16 cellular contexts compared by ENCODE assay signal in the genomic region with DNA sequence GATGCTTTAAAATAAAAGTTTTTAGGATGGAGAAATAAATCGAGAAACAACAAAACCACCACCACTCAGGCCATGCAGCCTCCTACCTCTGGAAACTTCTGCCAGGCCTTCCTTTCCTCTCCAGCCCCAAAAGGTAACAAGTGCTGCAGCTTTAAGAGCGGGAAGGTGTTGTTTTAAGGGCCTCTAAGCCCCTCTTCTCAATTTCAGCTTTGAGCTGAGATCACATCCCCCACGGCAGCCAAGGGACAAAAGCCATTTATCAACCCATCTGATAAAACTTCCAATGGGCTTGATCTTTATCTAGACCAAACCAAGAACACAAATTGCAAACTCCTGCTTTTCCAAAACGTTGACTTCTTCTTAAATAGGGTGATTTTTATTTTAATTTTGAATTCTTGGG. TPM values are rescaled to one million over a fixed set of nuclear protein-coding genes. Genes with fewer than 3 reads are reported as not detected.
DNase-seq lines count a peak whose midpoint lies in the region; ATAC-seq and TF ChIP-seq lines count a peak whose summit lies in the region.
"Had no signal": no experiment of that assay in that cellular context is flagged by ENCODE, and none has a peak within 500 bp of the region (broad histone marks: within the 10 kb centered on the region; RNA-seq: fewer than 3 reads in every experiment).

No MANE protein-coding gene starts in this region.

- CTCF ChIA-PET in CD8-positive, alpha-beta memory T cell (lab: Charles Lee), result interaction anchor here (1.2 kb wide), 1 partner anchor 41 kb away, joined by 3 read pairs; no protein-coding TSS in a partner anchor

- TF ChIP-seq CTCF in dorsolateral prefrontal cortex (IDR thresholded peaks at IDR 0.05 in 54 of 56, conservative IDR thresholded peaks at IDR 0.05 in 2 of 56; ENCODE audit: low read depth in 1 of 56, partially characterized antibody in 56 of 56), result no peak
- no peak for TF ChIP-seq CTCF in mucosa of descending colon (IDR thresholded peaks at IDR 0.05)

- H3K9me3 ChIP-seq in HUES64 (ENCODE audit: insufficient read depth, low read depth, low read length) (no peaks in the 10 kb centered on the region), mucosa of rectum (ENCODE audit: control insufficient read depth in 2 of 2, low read length in 2 of 2) (no peaks in the 10 kb centered on the region), subcutaneous abdominal adipose tissue (ENCODE audit: control insufficient read depth in 5 of 5, low read length in 5 of 5) (no peaks in the 10 kb centered on the region), mucosa of descending colon (no peaks in the 10 kb centered on the region)
- no peaks in the 10 kb centered on the region for H3K9me3 ChIP-seq in CD8-positive, alpha-beta memory T cell (ENCODE audit: low read length)

- POLR2A ChIA-PET in CD8-positive, alpha-beta memory T cell (lab: Charles Lee), result no interaction called here

- WGBS in HUES64, result 16% methylated on average over 3 of the region's 4 CpGs

- H3K4me3 Mint-ChIP-seq in CD8-positive, alpha-beta memory T cell, result no peak overlapping the region
- H3K4me3 Mint-ChIP-seq: activated naive CD8-positive, alpha-beta T cell treated with anti-CD3 and anti-CD28 coated beads, Interleukin-2, amount 50 U/mL, for 24 hours had no signal

- peaks cover 15 to 24% (median 23%) of the 10 kb centered on the region in 3 donors for H3K4me1 Mint-ChIP-seq in CD8-positive, alpha-beta memory T cell

- H3K36me3 Mint-ChIP-seq in CD8-positive, alpha-beta memory T cell, result no peaks in the 10 kb centered on the region
- H3K36me3 Mint-ChIP-seq: CD4-positive, alpha-beta memory T cell had no signal

- H3K4me1 ChIP-seq in HUES64 (ENCODE audit: insufficient read depth, low read length), result peaks cover 34% of the 10 kb centered on the region
- peaks cover 2% of the 10 kb centered on the region in 2 donors for H3K4me1 ChIP-seq in mucosa of rectum (ENCODE audit: control insufficient read depth in 2 of 2, insufficient read depth in 2 of 2, low read length in 2 of 2)
- peaks cover 4 to 69% (median 60%) of the 10 kb centered on the region in 5 donors for H3K4me1 ChIP-seq in subcutaneous abdominal adipose tissue (ENCODE audit: control insufficient read depth in 5 of 5, insufficient read depth in 5 of 5, low read length in 5 of 5)
- no peaks in the 10 kb centered on the region for H3K4me1 ChIP-seq in mucosa of descending colon (ENCODE audit: low read depth)
- peaks cover 8% of the 10 kb centered on the region for H3K4me1 ChIP-seq in CD8-positive, alpha-beta memory T cell (ENCODE audit: insufficient read depth, low read length)

- H3K9ac ChIP-seq in HUES64 (ENCODE audit: low read depth, low read length), result peak overlapping the region; percentile 88; the same call in 1 of the 2 replicates
- no peak overlapping the region for H3K9ac ChIP-seq in mucosa of rectum (ENCODE audit: low read depth in 1 of 2, low read length in 2 of 2)
- H3K9ac ChIP-seq in subcutaneous abdominal adipose tissue (ENCODE audit: low read length in 5 of 5), result peak overlapping the region in 1 of 5 donors; percentile 82

- H3K27me3 ChIP-seq in HUES64 (ENCODE audit: insufficient read depth, low read length), result peaks cover 11% of the 10 kb centered on the region; the same call in 1 of the 2 replicates
- H3K27me3 ChIP-seq in dorsolateral prefrontal cortex, result peaks cover 0 to 29% (median 0%) of the 10 kb centered on the region in 45 donors
- H3K27me3 ChIP-seq in mucosa of rectum (ENCODE audit: control insufficient read depth in 2 of 2, insufficient read depth in 2 of 2, low read length in 2 of 2), result peaks cover 18 to 27% of the 10 kb centered on the region in 2 donors
- peaks cover 0 to 6% (median 0%) of the 10 kb centered on the region in 5 donors for H3K27me3 ChIP-seq in subcutaneous abdominal adipose tissue (ENCODE audit: control insufficient read depth in 5 of 5, insufficient read depth in 4 of 5, low read length in 5 of 5)
- peaks cover 19% of the 10 kb centered on the region for H3K27me3 ChIP-seq in CD8-positive, alpha-beta memory T cell (ENCODE audit: insufficient read depth, low read length, poor library complexity, severe bottlenecking)

- H3K36me3 ChIP-seq in HUES64 (ENCODE audit: insufficient read depth, low read length) (peaks cover 6% of the 10 kb centered on the region), mucosa of rectum (ENCODE audit: control insufficient read depth in 2 of 2, insufficient read depth in 2 of 2, low read length in 2 of 2) (no peaks in the 10 kb centered on the region), subcutaneous abdominal adipose tissue (ENCODE audit: control insufficient read depth in 5 of 5, insufficient read depth in 5 of 5, low read length in 5 of 5) (peaks cover 0 to 2% (median 0%) of the 10 kb centered on the region in 5 donors), mucosa of descending colon (ENCODE audit: low read depth) (no peaks in the 10 kb centered on the region)
- no peaks in the 10 kb centered on the region for H3K36me3 ChIP-seq in CD8-positive, alpha-beta memory T cell (ENCODE audit: insufficient read depth, low read length)

- DNase-seq in dorsolateral prefrontal cortex, result no peak
- DNase-seq in NOMO-1 treated with dmso at 0.1 percent for 144 hours (lab: John Stamatoyannopoulos, UW; ENCODE audit: unreplicated experiment), result no peak
- no peak for DNase-seq in mucosa of descending colon
- DNase-seq in CD8-positive, alpha-beta memory T cell, result no peak
- DNase-seq: activated CD4-positive, CD25-positive, alpha-beta regulatory T cell treated with anti-CD3 and anti-CD28 coated beads, Interleukin-2, amount 50 U/mL, for 72 hours; activated naive CD8-positive, alpha-beta T cell treated with anti-CD3 and anti-CD28 coated beads, Interleukin-2, amount 50 U/mL, for 24 hours; CD4-positive, alpha-beta memory T cell; effector CD4-positive, alpha-beta T cell; NCI-H1092; NCI-H2227 treated with DMSO at 0.1 percent for 48 hours; stimulated activated naive CD4-positive, alpha-beta T cell treated with Interleukin-2 at 50 U/mL for 16 hours had no signal

- intact Hi-C loops in dorsolateral prefrontal cortex (cut with DNase I), result no loop called here
- intact Hi-C loops in mucosa of descending colon (cut with DNase I, micrococcal nuclease), result no loop called here

- H3K4me3 ChIP-seq in HUES64 (ENCODE audit: low read length), result peak overlapping the region; percentile 94
- peak overlapping the region in 48 of 59 donors; percentile 7 to 81 (median 70) for H3K4me3 ChIP-seq in dorsolateral prefrontal cortex
- peak overlapping the region; percentile 50 to 58 for H3K4me3 ChIP-seq in mucosa of rectum (ENCODE audit: low read length in 2 of 2)
- H3K4me3 ChIP-seq in subcutaneous abdominal adipose tissue (ENCODE audit: low read depth in 1 of 5, low read length in 5 of 5), result peak overlapping the region; percentile 61 to 83 (median 77)
- no peak overlapping the region for H3K4me3 ChIP-seq in mucosa of descending colon
- no peak overlapping the region for H3K4me3 ChIP-seq in CD8-positive, alpha-beta memory T cell (ENCODE audit: low read length)

- peaks cover 33 to 53% of the 10 kb centered on the region in 2 donors for H3K27me3 Mint-ChIP-seq in CD8-positive, alpha-beta memory T cell

- H3K27ac ChIP-seq in HUES64 (ENCODE audit: low read depth, low read length), result peak overlapping the region; percentile 77; the same call in 1 of the 2 replicates
- peak overlapping the region in 37 of 59 donors; percentile 12 to 86 (median 65) for H3K27ac ChIP-seq in dorsolateral prefrontal cortex
- H3K27ac ChIP-seq in mucosa of rectum (ENCODE audit: low read depth in 2 of 2, low read length in 2 of 2), result no peak overlapping the region
- H3K27ac ChIP-seq in subcutaneous abdominal adipose tissue (ENCODE audit: low read depth, low read length), result no peak overlapping the region
- H3K27ac ChIP-seq in CD8-positive, alpha-beta memory T cell (ENCODE audit: low read depth, low read length), result no peak overlapping the region

- no peak overlapping the region for H3K27ac Mint-ChIP-seq in CD8-positive, alpha-beta memory T cell
- H3K27ac Mint-ChIP-seq: activated naive CD8-positive, alpha-beta T cell treated with anti-CD3 and anti-CD28 coated beads, Interleukin-2, amount 50 U/mL, for 24 hours; CD4-positive, alpha-beta memory T cell had no signal

- ATAC-seq in mucosa of descending colon (no peak), GM21786 (IDR thresholded peaks at IDR 0.05; ENCODE audit: unreplicated experiment) (no peak)
- ATAC-seq: activated naive CD8-positive, alpha-beta T cell treated with anti-CD3 and anti-CD28 coated beads, Interleukin-2, amount 50 U/mL, for 24 hours had no signal

- H3K9me3 Mint-ChIP-seq in CD8-positive, alpha-beta memory T cell, result no peaks in the 10 kb centered on the region
- H3K9me3 Mint-ChIP-seq: activated naive CD8-positive, alpha-beta T cell treated with anti-CD3 and anti-CD28 coated beads, Interleukin-2, amount 50 U/mL, for 24 hours; CD4-positive, alpha-beta memory T cell had no signal

RNA-seq across cellular contexts. Expression of gene RGMA, which starts 18.1 kb away (rescaled TPM):
- 36.5 TPM for polyA plus RNA-seq in HUES64 (2013, experiment 1 of 2)
- 41.0 TPM for polyA plus RNA-seq in HUES64 (2013, experiment 2 of 2)
- total RNA-seq in dorsolateral prefrontal cortex, result 100 to 1,000 TPM in 17 of 120 experiments, 10 to 100 TPM in 103; 48.2 to 210 (median 77.1) TPM
- total RNA-seq in mucosa of descending colon, result 10 to 100 TPM in 2 of 3 donors, 1 to 10 TPM in 1; 2.8 to 88.4 (median 10.6) TPM
- under 1 TPM; 0.20 TPM for total RNA-seq in CD8-positive, alpha-beta memory T cell
- polyA plus RNA-seq in CD8-positive, alpha-beta memory T cell, result not detected
- total RNA-seq: CD4-positive, alpha-beta memory T cell; T-helper 1 cell treated with Interleukin-12 subunit alpha and Interleukin-12 subunit beta and Interleukin-4 antibody, amounts not matched to agents 30 ng/mL and 1 ng/mL, for 36 hours had no signal
- polyA plus RNA-seq: CD4-positive, alpha-beta memory T cell had no signal

Comparison
In these comparisons a context has a peak if more than half of its experiments do, and no peak if none do; other contexts are left out.
1. H3K27ac ChIP-seq: peak in HUES64 (single experiment) and dorsolateral prefrontal cortex (37 of 59); none in mucosa of rectum (0 of 2), subcutaneous abdominal adipose tissue (single experiment) and CD8-positive, alpha-beta memory T cell (single experiment).
2. H3K4me3 ChIP-seq: peak in HUES64 (single experiment), dorsolateral prefrontal cortex (48 of 59), mucosa of rectum (2 of 2) and subcutaneous abdominal adipose tissue (5 of 5); none in mucosa of descending colon (single experiment) and CD8-positive, alpha-beta memory T cell (single experiment).